In the genomic region with DNA sequence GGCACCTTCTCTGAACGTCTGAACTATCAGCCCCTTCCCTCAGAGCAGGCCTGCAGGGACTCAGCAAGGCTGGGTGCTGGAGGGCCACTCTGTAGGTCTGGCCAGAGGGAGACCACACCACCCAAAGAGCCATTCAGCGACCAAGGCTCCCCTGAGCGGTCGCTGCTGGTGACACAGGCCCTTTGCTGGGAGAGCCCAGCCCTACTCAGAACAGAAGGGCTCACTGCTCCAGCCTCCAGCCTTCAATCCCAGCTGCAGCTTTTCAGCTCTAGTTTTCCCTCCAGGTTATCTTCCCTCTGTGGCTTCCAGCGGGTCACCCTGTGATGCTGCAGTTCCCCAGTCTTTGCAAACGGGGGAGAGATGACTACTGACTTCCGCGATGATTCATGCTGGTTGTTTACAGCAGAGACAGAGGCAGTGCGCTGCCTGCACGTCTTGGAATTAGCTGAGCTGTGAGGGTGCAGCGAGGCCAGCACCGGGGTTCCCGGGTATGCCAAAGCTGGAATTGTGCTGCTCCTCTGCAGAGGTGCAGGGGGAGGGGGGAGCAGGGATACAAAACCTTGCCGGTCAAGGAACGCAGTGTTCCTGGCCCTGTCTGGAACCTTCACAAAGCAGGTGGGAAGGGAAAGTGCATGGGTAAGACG, we compare ENCODE assay signal across 8 cellular contexts.
DNase-seq lines count a peak whose midpoint lies in the region; ATAC-seq and TF ChIP-seq lines count a peak whose summit lies in the region.

No MANE protein-coding gene starts in this region.

- TF ChIP-seq CTCF in LNCaP clone FGC (IDR thresholded peaks at IDR 0.05; ENCODE audit: control insufficient read depth, extremely low read depth, insufficient read depth) (no peak), fibroblast of pulmonary artery (IDR thresholded peaks at IDR 0.05; ENCODE audit: low read length, missing control alignments) (no peak), upper lobe of right lung (IDR thresholded peaks at IDR 0.05) (no peak)
- no peak for TF ChIP-seq CTCF in activated CD8-positive, alpha-beta T cell treated with anti-CD3 and anti-CD28 coated beads for 36 hours (IDR thresholded peaks at IDR 0.05)

- H3K14ac ChIP-seq in neuronal stem cell (ENCODE audit: low read length) = peak overlapping the region; percentile 48

- H3K27ac Mint-ChIP-seq in activated CD8-positive, alpha-beta T cell treated with anti-CD3 and anti-CD28 coated beads for 36 hours = no peak overlapping the region

- no peaks in the 10 kb centered on the region for H3K36me3 Mint-ChIP-seq in activated CD8-positive, alpha-beta T cell treated with anti-CD3 and anti-CD28 coated beads for 36 hours (ENCODE audit: low read depth)

- H3K27me3 ChIP-seq in neuronal stem cell (ENCODE audit: control insufficient read depth in 3 of 3, insufficient read depth in 3 of 3, low read depth in 1 of 3, low read length in 3 of 3) = peaks cover 0 to 18% (median 0%) of the 10 kb centered on the region in 3 experiments
- H3K27me3 ChIP-seq in upper lobe of right lung = no peaks in the 10 kb centered on the region

- H3K79me1 ChIP-seq in neuronal stem cell (ENCODE audit: low read depth, low read length) = no peaks in the 10 kb centered on the region

- CTCF ChIA-PET in activated CD8-positive, alpha-beta T cell treated with anti-CD3 and anti-CD28 coated beads for 36 hours (lab: Charles Lee) = interaction anchor here (0.9 to 1.5 kb wide), 3 partner anchors 9 to 492 kb away, joined by 3 to 11 read pairs (median 4); no protein-coding TSS in a partner anchor

- H3K36me3 ChIP-seq in neuronal stem cell (replicated peaks in 1 of 2; ENCODE audit: control insufficient read depth in 2 of 2, insufficient read depth in 2 of 2, low read length in 2 of 2) (no peaks in the 10 kb centered on the region), upper lobe of right lung (no peaks in the 10 kb centered on the region)

- no peak overlapping the region for H3K23ac ChIP-seq in neuronal stem cell (ENCODE audit: low read depth, low read length, poor library complexity)

- peaks cover 13% of the 10 kb centered on the region for H3K4me1 Mint-ChIP-seq in activated CD8-positive, alpha-beta T cell treated with anti-CD3 and anti-CD28 coated beads for 36 hours (ENCODE audit: low read depth)

- no peak overlapping the region for H3K4ac ChIP-seq in neuronal stem cell (ENCODE audit: low read length)

- H3K9me3 ChIP-seq in neuronal stem cell (replicated peaks in 1 of 2; ENCODE audit: control insufficient read depth in 2 of 2, insufficient read depth in 1 of 2, low read depth in 1 of 2, low read length in 2 of 2) = no peaks in the 10 kb centered on the region
- no peaks in the 10 kb centered on the region for H3K9me3 ChIP-seq in upper lobe of right lung

- no peak overlapping the region for H2AK5ac ChIP-seq in neuronal stem cell (ENCODE audit: low read depth, low read length)

- H2AFZ ChIP-seq in neuronal stem cell (ENCODE audit: low read length) = peak overlapping the region; percentile 74

- H3K9ac ChIP-seq in neuronal stem cell (ENCODE audit: low read depth, low read length, poor library complexity) = no peak overlapping the region

- DNase-seq in Ammon's horn (ENCODE audit: low spot score) = peak; percentile 79
- DNase-seq in LNCaP clone FGC (ENCODE audit: low read depth) = peak; percentile 37
- peak; percentile 27 for DNase-seq in activated CD8-positive, alpha-beta T cell treated with anti-CD3 and anti-CD28 coated beads for 36 hours
- peak; percentile 90 for DNase-seq in fibroblast of pulmonary artery (ENCODE audit: low read depth)
- DNase-seq in neuronal stem cell (ENCODE audit: low spot score) = no peak
- peak; percentile 73 for DNase-seq in upper lobe of right lung
- DNase-seq in activated CD4-positive, CD25-positive, alpha-beta regulatory T cell treated with anti-CD3 and anti-CD28 coated beads, Interleukin-2, amount 50 U/mL, for 72 hours = no peak

- intact Hi-C loops in activated CD8-positive, alpha-beta T cell treated with anti-CD3 and anti-CD28 coated beads for 36 hours (cut with micrococcal nuclease) = no loop called here
- intact Hi-C loops in upper lobe of right lung (cut with DNase I) = no loop called here

- no peaks in the 10 kb centered on the region for H3K9me3 Mint-ChIP-seq in activated CD8-positive, alpha-beta T cell treated with anti-CD3 and anti-CD28 coated beads for 36 hours

- no peak overlapping the region for H2BK12ac ChIP-seq in neuronal stem cell (ENCODE audit: low read length)

- no peak overlapping the region for H4K91ac ChIP-seq in neuronal stem cell (ENCODE audit: low read depth, low read length, poor library complexity)

- H2BK5ac ChIP-seq in neuronal stem cell (ENCODE audit: low read length) = no peak overlapping the region

- peak overlapping the region; percentile 68 for H3K18ac ChIP-seq in neuronal stem cell (ENCODE audit: low read length)

- ATAC-seq in activated CD8-positive, alpha-beta T cell treated with anti-CD3 and anti-CD28 coated beads for 36 hours = peak; percentile 66
- ATAC-seq in upper lobe of right lung (peak; percentile 76), GM18858 (IDR thresholded peaks at IDR 0.05; ENCODE audit: unreplicated experiment) (no peak)

- H2BK120ac ChIP-seq in neuronal stem cell (ENCODE audit: low read depth, low read length) = no peak overlapping the region

- WGBS in neuronal stem cell (ENCODE audit: extremely low coverage in 2 of 2, insufficient read length in 2 of 2, insufficient replicate concordance in 1 of 2), 2 donors = no CpG with 5 or more reads among the region's 16 CpGs

- H3K4me1 ChIP-seq in neuronal stem cell (ENCODE audit: control insufficient read depth in 2 of 2, insufficient read depth in 1 of 2, low read depth in 1 of 2, low read length in 2 of 2) (peaks cover 0 to 17% of the 10 kb centered on the region in 2 donors), upper lobe of right lung (peaks cover 38% of the 10 kb centered on the region)

- H4K8ac ChIP-seq in neuronal stem cell (ENCODE audit: low read depth, low read length) = no peak overlapping the region

- peaks cover 4% of the 10 kb centered on the region for H3K27me3 Mint-ChIP-seq in activated CD8-positive, alpha-beta T cell treated with anti-CD3 and anti-CD28 coated beads for 36 hours

- H2BK15ac ChIP-seq in neuronal stem cell (ENCODE audit: low read length) = no peak overlapping the region

- H3K4me3 Mint-ChIP-seq in activated CD8-positive, alpha-beta T cell treated with anti-CD3 and anti-CD28 coated beads for 36 hours = no peak overlapping the region

- H3K4me2 ChIP-seq in neuronal stem cell (ENCODE audit: insufficient read depth, low read length, poor library complexity, severe bottlenecking) = no peak overlapping the region

- H3K4me3 ChIP-seq in LNCaP clone FGC (ENCODE audit: low read depth, low read length) (no peak overlapping the region), fibroblast of pulmonary artery (replicated peaks; ENCODE audit: low read depth, low read length) (no peak overlapping the region), neuronal stem cell (ENCODE audit: low read length in 2 of 2) (no peak overlapping the region), upper lobe of right lung (no peak overlapping the region)

- H3K27ac ChIP-seq in neuronal stem cell (replicated peaks; ENCODE audit: low read length) (no peak overlapping the region), upper lobe of right lung (peak overlapping the region; percentile 67)

- POLR2A ChIA-PET in activated CD8-positive, alpha-beta T cell treated with anti-CD3 and anti-CD28 coated beads for 36 hours (lab: Charles Lee) = no interaction called here

Comparison
In these comparisons a context has a peak if more than half of its experiments do, and no peak if none do; other contexts are left out.
1. DNase-seq: peak in Ammon's horn (single experiment), LNCaP clone FGC (single experiment), activated CD8-positive, alpha-beta T cell treated with anti-CD3 and anti-CD28 coated beads for 36 hours (single experiment), fibroblast of pulmonary artery (single experiment) and upper lobe of right lung (single experiment); none in neuronal stem cell (single experiment) and activated CD4-positive, CD25-positive, alpha-beta regulatory T cell treated with anti-CD3 and anti-CD28 coated beads, Interleukin-2, amount 50 U/mL, for 72 hours (single experiment).